In the genomic region with DNA sequence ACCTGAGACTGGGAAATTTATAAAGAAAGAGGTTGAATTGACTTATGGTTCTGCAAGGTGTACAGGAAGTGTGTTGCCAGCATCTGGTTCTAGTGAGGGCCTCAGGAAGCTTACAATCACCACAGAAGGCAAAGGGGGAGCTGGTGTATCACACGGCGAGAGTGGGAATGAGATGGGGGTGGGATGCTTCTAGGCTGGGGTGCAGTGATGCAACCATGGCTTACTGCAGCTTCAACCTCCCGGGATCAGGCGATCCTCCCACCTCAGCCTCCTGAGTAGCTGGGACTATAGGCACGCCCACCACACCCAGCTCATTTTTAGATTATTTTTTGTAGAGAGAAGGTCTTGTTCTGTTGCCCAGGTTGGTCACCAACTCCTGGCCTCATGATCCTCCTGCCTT, we compare ENCODE assay signal across 22 cellular contexts.
"Had no signal": no experiment of that assay in that cellular context is flagged by ENCODE, and none has a peak within 500 bp of the region (broad histone marks: within the 10 kb centered on the region; RNA-seq: fewer than 3 reads in every experiment).

No MANE protein-coding gene starts in this region.

- H3K4me2 ChIP-seq: hepatocyte, smooth muscle cell had no signal

- H3K36me3 Mint-ChIP-seq: activated naive CD8-positive, alpha-beta T cell; stimulated activated memory B cell treated with anti-CD40 and anti-IgM and Interleukin-4, amounts not matched to agents 10 μg/mL and 1 μg/mL and 100 μg/mL, for 72 hours had no signal

- ATAC-seq: activated T-helper 17 cell treated with anti-CD3 and anti-CD28 coated beads, Interleukin-2, amount 50 U/mL, for 72 hours; esophagus mucosa; left cardiac atrium; stimulated activated memory B cell treated with anti-CD40 and anti-IgM and Interleukin-4, amounts not matched to agents 10 μg/mL and 1 μg/mL and 100 μg/mL, for 72 hours had no signal

- H3K36me3 ChIP-seq: adrenal gland, ascending aorta, brain microvascular endothelial cell, sigmoid colon, vagina, WERI-Rb-1 had no signal

- DNase-seq: activated CD4-positive, alpha-beta T cell treated with anti-CD3 and anti-CD28 coated beads for 1 hour; activated T-cell treated with anti-CD3 and anti-CD28 coated beads, Interleukin-2, amount 50 U/mL, for 1 hour; adrenal gland; brain microvascular endothelial cell; caudate nucleus; effector memory CD4-positive, alpha-beta T cell; foreskin melanocyte; left cardiac atrium; sigmoid colon; stimulated activated CD4-positive, alpha-beta T cell treated with anti-CD3 and anti-CD28 coated beads, Interleukin-15, amount 100 ng/mL, for 24 hours; WERI-Rb-1 had no signal

- H3K9me3 ChIP-seq: adrenal gland, ascending aorta, sigmoid colon, vagina had no signal

- H3K9me3 Mint-ChIP-seq: activated T-helper 17 cell treated with anti-CD3 and anti-CD28 coated beads, Interleukin-2, amount 50 U/mL, for 72 hours; stimulated activated memory B cell treated with anti-CD40 and anti-IgM and Interleukin-4, amounts not matched to agents 10 μg/mL and 1 μg/mL and 100 μg/mL, for 72 hours; T-helper 2 cell treated with Interferon-gamma antibody and Interleukin-4, amounts not matched to agents 5 μg/mL and 100 μg/mL, for 36 hours had no signal

- H2AFZ ChIP-seq: hepatocyte had no signal

- H3K27ac ChIP-seq: brain microvascular endothelial cell, hepatocyte, sigmoid colon, vagina, WERI-Rb-1 had no signal

- H3K4me3 ChIP-seq: adrenal gland, ascending aorta, hepatocyte, sigmoid colon, smooth muscle cell, vagina had no signal

- H3K27me3 ChIP-seq: adrenal gland, ascending aorta, brain microvascular endothelial cell, hepatocyte, sigmoid colon, vagina had no signal

- H3K27me3 Mint-ChIP-seq: activated T-helper 17 cell treated with anti-CD3 and anti-CD28 coated beads, Interleukin-2, amount 50 U/mL, for 72 hours; type B pancreatic cell had no signal

- H3K4me3 Mint-ChIP-seq: activated naive CD8-positive, alpha-beta T cell; activated T-helper 17 cell treated with anti-CD3 and anti-CD28 coated beads, Interleukin-2, amount 50 U/mL, for 72 hours; neural crest cell; stimulated activated memory B cell treated with anti-CD40 and anti-IgM and Interleukin-4, amounts not matched to agents 10 μg/mL and 1 μg/mL and 100 μg/mL, for 72 hours; T-helper 2 cell treated with Interferon-gamma antibody and Interleukin-4, amounts not matched to agents 5 μg/mL and 100 μg/mL, for 36 hours; type B pancreatic cell had no signal

- H3K27ac Mint-ChIP-seq: activated naive CD8-positive, alpha-beta T cell; activated T-helper 17 cell treated with anti-CD3 and anti-CD28 coated beads, Interleukin-2, amount 50 U/mL, for 72 hours; stimulated activated memory B cell treated with anti-CD40 and anti-IgM and Interleukin-4, amounts not matched to agents 10 μg/mL and 1 μg/mL and 100 μg/mL, for 72 hours; T-helper 2 cell treated with Interferon-gamma antibody and Interleukin-4, amounts not matched to agents 5 μg/mL and 100 μg/mL, for 36 hours had no signal

- H3K4me1 Mint-ChIP-seq: activated T-helper 17 cell treated with anti-CD3 and anti-CD28 coated beads, Interleukin-2, amount 50 U/mL, for 72 hours; stimulated activated memory B cell treated with anti-CD40 and anti-IgM and Interleukin-4, amounts not matched to agents 10 μg/mL and 1 μg/mL and 100 μg/mL, for 72 hours had no signal
